1 cellular context compared by ENCODE assay signal in genomic region chr15:41806291-41807181, GRCh38.
TF ChIP-seq lines count a peak whose summit lies in the region.

No MANE protein-coding gene starts in this region.

TF ChIP-seq in GM23338, 12 proteins besides CTCF, POLR2A, EP300 and RAD21 (continued from another document):
- TF ChIP-seq EZH2 (IDR thresholded peaks at IDR 0.05; ENCODE audit: low read depth, unreplicated experiment) (no peak), JUNB (IDR thresholded peaks at IDR 0.05; ENCODE audit: unreplicated experiment) (no peak), POLR2AphosphoS5 (IDR thresholded peaks at IDR 0.05; ENCODE audit: low read depth) (no peak), EZH2phosphoT487 (IDR thresholded peaks at IDR 0.05; ENCODE audit: unreplicated experiment) (no peak), STAT1 (IDR thresholded peaks at IDR 0.05; ENCODE audit: unreplicated experiment) (no peak), ZNF462 (CRISPR knock-in tag; IDR thresholded peaks at IDR 0.05) (no peak)
